Comparison of ENCODE assay signal across 20 cellular contexts in genomic region chr1:182003025-182003725, GRCh38. TPM values are rescaled to one million over a fixed set of nuclear protein-coding genes. Genes with fewer than 3 reads are reported as not detected.
"Had no signal": no experiment of that assay in that cellular context is flagged by ENCODE, and none has a peak within 500 bp of the region (broad histone marks: within the 10 kb centered on the region; RNA-seq: fewer than 3 reads in every experiment).

No MANE protein-coding gene starts in this region.

- H3K27ac Mint-ChIP-seq: activated CD4-positive, alpha-beta memory T cell treated with anti-CD3 and anti-CD28 coated beads, Interleukin-2, amount 10 ng/mL, durations not matched to agents 7 days and 5 days; activated T-cell treated with anti-CD3 and anti-CD28 coated beads, Interleukin-2, amount 50 U/mL, for 24 hours; immature natural killer cell; stimulated activated effector memory CD8-positive, alpha-beta T cell treated with anti-CD3 and anti-CD28 coated beads, Interleukin-12 subunit alpha, Interleukin-12 subunit beta, amount 100 ng/mL, for 72 hours had no signal

- H3K4me3 Mint-ChIP-seq: activated CD4-positive, alpha-beta memory T cell treated with anti-CD3 and anti-CD28 coated beads, Interleukin-2, amount 10 ng/mL, durations not matched to agents 7 days and 5 days; activated T-cell treated with anti-CD3 and anti-CD28 coated beads, Interleukin-2, amount 50 U/mL, for 24 hours; immature natural killer cell; stimulated activated effector memory CD8-positive, alpha-beta T cell treated with anti-CD3 and anti-CD28 coated beads, Interleukin-12 subunit alpha, Interleukin-12 subunit beta, amount 100 ng/mL, for 72 hours had no signal

- H3K36me3 Mint-ChIP-seq: stimulated activated effector memory CD8-positive, alpha-beta T cell treated with anti-CD3 and anti-CD28 coated beads, Interleukin-12 subunit alpha, Interleukin-12 subunit beta, amount 100 ng/mL, for 72 hours had no signal

- H3K4me1 ChIP-seq: adrenal gland, foreskin keratinocyte, lower lobe of right lung had no signal

- H3K27ac ChIP-seq: adrenal gland, foreskin keratinocyte, lower lobe of right lung, ovary, tibial artery had no signal

- H3K9me3 ChIP-seq: adrenal gland, lower lobe of right lung, ovary, tibial artery had no signal

- H3K36me3 ChIP-seq: adrenal gland, lower lobe of right lung, ovary, tibial artery had no signal

- H3K27me3 ChIP-seq: adrenal gland, ovary, tibial artery had no signal

- H3K9me3 Mint-ChIP-seq: stimulated activated effector memory CD8-positive, alpha-beta T cell treated with anti-CD3 and anti-CD28 coated beads, Interleukin-12 subunit alpha, Interleukin-12 subunit beta, amount 100 ng/mL, for 72 hours had no signal

- ATAC-seq: foreskin keratinocyte; lower lobe of right lung; stimulated activated effector memory CD8-positive, alpha-beta T cell treated with anti-CD3 and anti-CD28 coated beads, Interleukin-12 subunit alpha, Interleukin-12 subunit beta, amount 100 ng/mL, for 72 hours had no signal

- H3K4me1 Mint-ChIP-seq: activated CD4-positive, alpha-beta memory T cell treated with anti-CD3 and anti-CD28 coated beads, Interleukin-2, amount 10 ng/mL, durations not matched to agents 7 days and 5 days; immature natural killer cell; stimulated activated effector memory CD8-positive, alpha-beta T cell treated with anti-CD3 and anti-CD28 coated beads, Interleukin-12 subunit alpha, Interleukin-12 subunit beta, amount 100 ng/mL, for 72 hours had no signal

- DNase-seq: activated CD4-positive, alpha-beta memory T cell treated with anti-CD3 and anti-CD28 coated beads, Interleukin-2, amount 10 ng/mL, durations not matched to agents 7 days and 5 days; activated CD4-positive, alpha-beta T cell treated with anti-CD3 and anti-CD28 coated beads for 4 hours; activated effector memory CD4-positive, alpha-beta T cell treated with Interleukin-2 at 50 U/mL for 16 hours; activated naive CD4-positive, alpha-beta T cell treated with anti-CD3 and anti-CD28 coated beads, Interleukin-2, amount 50 U/mL, for 16 hours; activated T-cell treated with anti-CD3 and anti-CD28 coated beads, Interleukin-2, amount 50 U/mL, for 24 hours; adrenal gland; central memory CD4-positive, alpha-beta T cell; cortex of kidney; effector CD8-positive, alpha-beta T cell; foreskin keratinocyte; glutamatergic neuron; immature natural killer cell; lower lobe of right lung; ovary; stimulated activated CD4-positive, alpha-beta T cell treated with anti-CD3 and anti-CD28 coated beads, Interleukin-2, amount 100 ng/mL, for 24 hours; T-helper 2 cell; tibial artery had no signal

- H3K4me3 ChIP-seq: adrenal gland, lower lobe of right lung, ovary, tibial artery had no signal

RNA-seq across cellular contexts. Expression of gene ZNF648, which starts 58.3 kb away (rescaled TPM):
- total RNA-seq: activated CD4-positive, alpha-beta memory T cell treated with anti-CD3 and anti-CD28 coated beads, Interleukin-2, amount 10 ng/mL, durations not matched to agents 7 days and 5 days; foreskin keratinocyte; lower lobe of right lung; myocyte; pulmonary artery endothelial cell had no signal
- polyA plus RNA-seq: adrenal gland, foreskin keratinocyte, immature natural killer cell had no signal
